In the genomic region with DNA sequence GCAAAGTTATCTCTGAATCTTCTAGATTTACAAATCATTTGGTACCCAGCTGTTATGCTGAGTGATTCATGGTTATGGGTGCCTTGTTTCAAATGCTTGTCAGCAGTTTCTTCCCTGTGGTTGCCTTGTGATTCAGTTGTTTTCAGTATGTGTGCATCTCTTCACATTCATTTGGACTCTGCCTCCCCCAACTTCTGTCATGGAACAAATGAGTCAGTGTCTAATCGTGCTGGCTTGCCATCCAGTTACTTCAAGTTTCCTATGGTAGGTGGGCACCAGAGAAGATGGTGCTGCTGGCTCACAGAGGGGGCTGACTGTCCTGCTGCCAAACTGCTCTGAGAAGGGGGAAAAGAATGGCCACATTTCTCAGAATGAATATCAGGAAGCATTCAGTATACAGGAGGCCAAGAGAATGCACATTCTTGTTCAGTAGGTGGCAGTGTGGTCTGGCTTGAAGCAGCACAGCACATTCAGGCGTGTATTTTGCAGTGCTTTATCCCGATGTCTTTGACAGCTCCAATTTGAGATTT, we compare ENCODE assay signal across 7 cellular contexts.
A peak's percentile ranks its signal among the peaks of the same experiment; 100 is the strongest.
DNase-seq lines count a peak whose midpoint lies in the region; ATAC-seq and TF ChIP-seq lines count a peak whose summit lies in the region.

No MANE protein-coding gene starts in this region.

- no peaks in the 10 kb centered on the region for H3K27me3 Mint-ChIP-seq in T-helper 1 cell treated with Interleukin-12 subunit alpha and Interleukin-12 subunit beta and Interleukin-4 antibody, amounts not matched to agents 30 μg/mL and 1 μg/mL, for 36 hours (ENCODE audit: low read depth)

- H3K36me3 Mint-ChIP-seq in T-helper 1 cell treated with Interleukin-12 subunit alpha and Interleukin-12 subunit beta and Interleukin-4 antibody, amounts not matched to agents 30 μg/mL and 1 μg/mL, for 36 hours (ENCODE audit: low read depth), result no peaks in the 10 kb centered on the region

- ATAC-seq in GM21515 (IDR thresholded peaks at IDR 0.05; ENCODE audit: unreplicated experiment), result peak; percentile 75

- peak overlapping the region; percentile 83 for H3K27ac Mint-ChIP-seq in T-helper 1 cell treated with Interleukin-12 subunit alpha and Interleukin-12 subunit beta and Interleukin-4 antibody, amounts not matched to agents 30 μg/mL and 1 μg/mL, for 36 hours

- no peak overlapping the region for H3K4me3 Mint-ChIP-seq in T-helper 1 cell treated with Interleukin-12 subunit alpha and Interleukin-12 subunit beta and Interleukin-4 antibody, amounts not matched to agents 30 μg/mL and 1 μg/mL, for 36 hours

- no peaks in the 10 kb centered on the region for H3K9me3 Mint-ChIP-seq in T-helper 1 cell treated with Interleukin-12 subunit alpha and Interleukin-12 subunit beta and Interleukin-4 antibody, amounts not matched to agents 30 μg/mL and 1 μg/mL, for 36 hours

- peaks cover 10% of the 10 kb centered on the region for H3K4me1 Mint-ChIP-seq in T-helper 1 cell treated with Interleukin-12 subunit alpha and Interleukin-12 subunit beta and Interleukin-4 antibody, amounts not matched to agents 30 μg/mL and 1 μg/mL, for 36 hours (ENCODE audit: low read depth)

- peak; percentile 32 for DNase-seq in HK-2 (ENCODE audit: unreplicated experiment)
- DNase-seq in dedifferentiated amniotic fluid mesenchymal stem cell (ENCODE audit: extremely low spot score), result peak; percentile 54
- peak; percentile 29 for DNase-seq in occipital lobe (lab: John Stamatoyannopoulos, UW)
- DNase-seq in effector CD4-positive, alpha-beta T cell, result no peak

- TF ChIP-seq CTCF in GM12873 (IDR thresholded peaks at IDR 0.05; ENCODE audit: insufficient read depth, low read depth, low read length, missing control alignments), result peak; percentile 66
